Comparison of ENCODE assay signal across 17 cellular contexts in genomic region chr6:77987035-77987384, GRCh38.
DNase-seq lines count a peak whose midpoint lies in the region; ATAC-seq and TF ChIP-seq lines count a peak whose summit lies in the region.
"Had no signal": no experiment of that assay in that cellular context is flagged by ENCODE, and none has a peak within 500 bp of the region (broad histone marks: within the 10 kb centered on the region; RNA-seq: fewer than 3 reads in every experiment).

No MANE protein-coding gene starts in this region.

- no peak overlapping the region for H3K4ac ChIP-seq in mesenchymal stem cell (ENCODE audit: low read depth in 1 of 2, low read length in 2 of 2)

- H3K27me3 ChIP-seq in MM.1S (replicated peaks; ENCODE audit: insufficient read depth, low read length) = no peaks in the 10 kb centered on the region
- no peaks in the 10 kb centered on the region for H3K27me3 ChIP-seq in mesenchymal stem cell (ENCODE audit: control insufficient read depth in 1 of 2, insufficient read depth in 1 of 2, low read length in 2 of 2)
- no peaks in the 10 kb centered on the region for H3K27me3 ChIP-seq in HAP-1 (ENCODE audit: low read depth)
- H3K27me3 ChIP-seq: esophagus muscularis mucosa, suprapubic skin had no signal

- no peak overlapping the region for H3K14ac ChIP-seq in mesenchymal stem cell (ENCODE audit: low read length in 2 of 2)

- no peaks in the 10 kb centered on the region for H3K9me3 ChIP-seq in MM.1S (replicated peaks; ENCODE audit: insufficient read depth, low read length)
- peaks cover 33% of the 10 kb centered on the region for H3K9me3 ChIP-seq in mesenchymal stem cell (ENCODE audit: control insufficient read depth, low read length)
- no peaks in the 10 kb centered on the region for H3K9me3 ChIP-seq in HAP-1

- no peak overlapping the region for H4K91ac ChIP-seq in mesenchymal stem cell (ENCODE audit: low read length)

- no peaks in the 10 kb centered on the region for H4K20me1 ChIP-seq in MM.1S (ENCODE audit: insufficient read depth, low read length)

- H3K4me3 ChIP-seq in MM.1S (ENCODE audit: low read length) (no peak overlapping the region), mesenchymal stem cell (ENCODE audit: insufficient read depth in 1 of 2, low read depth in 1 of 2, low read length in 2 of 2) (no peak overlapping the region), HAP-1 (no peak overlapping the region)
- H3K4me3 ChIP-seq: esophagus muscularis mucosa, suprapubic skin had no signal

- H3K27ac ChIP-seq in MM.1S (ENCODE audit: low read length) (no peak overlapping the region), mesenchymal stem cell (ENCODE audit: low read length, poor library complexity, severe bottlenecking) (no peak overlapping the region)
- H3K27ac ChIP-seq: esophagus muscularis mucosa, suprapubic skin had no signal

- no peaks in the 10 kb centered on the region for H3K9me2 ChIP-seq in MM.1S (replicated peaks; ENCODE audit: insufficient read depth, low read length)

- in situ Hi-C loops in HAP-1 (cut with MboI; ENCODE audit: low sequenced_read_pairs) = no loop called here

- no peak overlapping the region for H3K23ac ChIP-seq in mesenchymal stem cell (ENCODE audit: low read length in 2 of 2)

- H3K79me1 ChIP-seq in mesenchymal stem cell (replicated peaks; ENCODE audit: low read length, poor library complexity, severe bottlenecking) = no peaks in the 10 kb centered on the region

- H3K4me1 ChIP-seq in MM.1S (ENCODE audit: low read length) (0 out of 2 replicates have a peak, but pooled peaks cover 6% of the 10 kb centered on the region), mesenchymal stem cell (ENCODE audit: control insufficient read depth, insufficient read depth, low read depth, low read length) (no peaks in the 10 kb centered on the region), HAP-1 (no peaks in the 10 kb centered on the region)
- H3K4me1 ChIP-seq: esophagus muscularis mucosa, suprapubic skin had no signal

- no peak overlapping the region for H2BK120ac ChIP-seq in mesenchymal stem cell (ENCODE audit: low read depth, low read length)

- ATAC-seq in GM18870 (IDR thresholded peaks at IDR 0.05; ENCODE audit: unreplicated experiment) (peak; percentile 48), GM21717 (IDR thresholded peaks at IDR 0.05; ENCODE audit: unreplicated experiment) (peak; percentile 52), HG03064 (IDR thresholded peaks at IDR 0.05; ENCODE audit: low read depth, unreplicated experiment) (peak; percentile 13)

- no peak overlapping the region for H3K18ac ChIP-seq in mesenchymal stem cell (ENCODE audit: low read depth in 1 of 2, low read length in 2 of 2)

- H2BK5ac ChIP-seq in mesenchymal stem cell (ENCODE audit: low read depth, low read length, poor library complexity, severe bottlenecking) = no peak overlapping the region

- DNase-seq in MM.1S = no peak
- DNase-seq in mesenchymal stem cell = no peak
- no peak for DNase-seq in HAP-1 (ENCODE audit: low spot score in 2 of 2)
- DNase-seq in NCI-H128 (lab: John Stamatoyannopoulos, UW; ENCODE audit: unreplicated experiment) = no peak
- no peak for DNase-seq in epidermal melanocyte (ENCODE audit: insufficient read length, low spot score)
- DNase-seq: activated CD4-positive, alpha-beta T cell treated with anti-CD3 and anti-CD28 coated beads, Interleukin-2, amount 50 U/mL, for 1 hour; activated gamma-delta T cell treated with Interleukin-2 at 50 U/mL for 16 hours; amniotic stem cell; GOT3; KBM-7; NCI-H2029 treated with DMSO at 0.1 percent for 48 hours; NCI-H510A had no signal

- H3K9ac ChIP-seq in MM.1S (ENCODE audit: low read length) (no peak overlapping the region), mesenchymal stem cell (ENCODE audit: low read length) (no peak overlapping the region)

- no peak overlapping the region for H4K8ac ChIP-seq in mesenchymal stem cell (ENCODE audit: low read length)

- H3K79me2 ChIP-seq in MM.1S (ENCODE audit: low read length) = no peaks in the 10 kb centered on the region

- no peak overlapping the region for H2AFZ ChIP-seq in MM.1S (ENCODE audit: low read length)
- no peak overlapping the region for H2AFZ ChIP-seq in mesenchymal stem cell (ENCODE audit: low read depth, low read length)

- no peak overlapping the region for H2BK12ac ChIP-seq in mesenchymal stem cell (ENCODE audit: low read length in 2 of 2)

- H2BK15ac ChIP-seq in mesenchymal stem cell (ENCODE audit: low read depth, poor library complexity, severe bottlenecking) = no peak overlapping the region

- H3F3A ChIP-seq in MM.1S (ENCODE audit: insufficient read depth, low read length) = peaks cover 6% of the 10 kb centered on the region; the same call in 1 of the 2 replicates

- H2AK5ac ChIP-seq in mesenchymal stem cell (ENCODE audit: low read length, severe bottlenecking) = no peak overlapping the region

- no peak for TF ChIP-seq CTCF in MM.1S (IDR thresholded peaks at IDR 0.05; ENCODE audit: low read length)

- H3K36me3 ChIP-seq in MM.1S (replicated peaks; ENCODE audit: insufficient read depth, low read length) (no peaks in the 10 kb centered on the region), mesenchymal stem cell (ENCODE audit: control insufficient read depth in 1 of 2, insufficient read depth in 2 of 2, low read depth in 1 of 2, low read length in 2 of 2) (no peaks in the 10 kb centered on the region), HAP-1 (replicated peaks) (no peaks in the 10 kb centered on the region)
- H3K36me3 ChIP-seq: esophagus muscularis mucosa, suprapubic skin had no signal

- H3K4me2 ChIP-seq in MM.1S (ENCODE audit: low read depth, low read length) = peak overlapping the region; percentile 23; the same call in 1 of the 2 replicates
- H3K4me2 ChIP-seq in mesenchymal stem cell (ENCODE audit: low read length, poor library complexity, severe bottlenecking) = no peak overlapping the region
